Comparison of ENCODE assay signal across 15 cellular contexts in the genomic region with DNA sequence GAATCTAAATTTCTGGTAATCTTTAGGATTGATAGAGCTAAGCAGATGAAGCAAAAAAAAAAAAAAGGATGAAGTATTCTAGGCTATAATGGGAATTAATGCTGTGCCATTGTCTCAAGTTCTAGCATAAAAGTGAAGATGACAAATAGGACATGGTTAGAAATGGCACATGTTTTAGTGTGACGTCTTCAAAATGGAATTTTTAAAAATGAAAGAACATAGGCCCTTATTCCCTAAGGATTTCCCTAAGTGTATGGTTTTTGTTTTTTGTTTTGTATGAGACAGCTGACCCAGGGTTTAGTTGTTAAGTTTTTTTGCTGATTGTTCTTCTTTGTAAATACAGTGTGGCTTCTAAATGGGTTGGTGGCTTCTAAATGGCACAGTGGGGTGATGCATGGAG. TPM values are rescaled to one million over a fixed set of nuclear protein-coding genes. Genes with fewer than 3 reads are reported as not detected.
DNase-seq lines count a peak whose midpoint lies in the region; ATAC-seq and TF ChIP-seq lines count a peak whose summit lies in the region.
"Had no signal": no experiment of that assay in that cellular context is flagged by ENCODE, and none has a peak within 500 bp of the region (broad histone marks: within the 10 kb centered on the region; RNA-seq: fewer than 3 reads in every experiment).

No MANE protein-coding gene starts in this region.

- H3K27me3 Mint-ChIP-seq in activated naive CD8-positive, alpha-beta T cell: no peaks in the 10 kb centered on the region
- no peaks in the 10 kb centered on the region for H3K27me3 Mint-ChIP-seq in activated naive CD8-positive, alpha-beta T cell treated with anti-CD3 and anti-CD28 coated beads, Interleukin-2, amount 50 U/mL, for 24 hours

- H3K36me3 ChIP-seq in SJSA1: peaks cover 68% of the 10 kb centered on the region
- peaks cover 12% of the 10 kb centered on the region for H3K36me3 ChIP-seq in skeletal muscle satellite cell (ENCODE audit: insufficient read depth, low read length)
- no peaks in the 10 kb centered on the region for H3K36me3 ChIP-seq in tibial nerve

- TF ChIP-seq CTCF in tibial nerve (IDR thresholded peaks at IDR 0.05): no peak

- peak overlapping the region; percentile 2 for H3K4me3 Mint-ChIP-seq in activated naive CD8-positive, alpha-beta T cell
- no peak overlapping the region for H3K4me3 Mint-ChIP-seq in activated naive CD8-positive, alpha-beta T cell treated with anti-CD3 and anti-CD28 coated beads, Interleukin-2, amount 50 U/mL, for 24 hours

- no peaks in the 10 kb centered on the region for H3K9me3 Mint-ChIP-seq in activated naive CD8-positive, alpha-beta T cell (ENCODE audit: low read depth)
- H3K9me3 Mint-ChIP-seq in activated naive CD8-positive, alpha-beta T cell treated with anti-CD3 and anti-CD28 coated beads, Interleukin-2, amount 50 U/mL, for 24 hours: no peaks in the 10 kb centered on the region

- no peak overlapping the region for H3K4me3 ChIP-seq in SJSA1
- H3K4me3 ChIP-seq in skeletal muscle satellite cell (ENCODE audit: low read length): peak overlapping the region; percentile 58
- no peak overlapping the region for H3K4me3 ChIP-seq in tibial nerve
- H3K4me3 ChIP-seq: PC-9 had no signal

- 63 to 75% methylated on average over 1 of the region's 1 CpG for WGBS in tibial nerve, 2 donors

- H3K27ac ChIP-seq in SJSA1: peak overlapping the region; percentile 68
- H3K27ac ChIP-seq in tibial nerve: peak overlapping the region in 1 of 4 donors; percentile 75
- H3K27ac ChIP-seq: PC-9 had no signal

- no peak for ATAC-seq in activated naive CD8-positive, alpha-beta T cell treated with anti-CD3 and anti-CD28 coated beads, Interleukin-2, amount 50 U/mL, for 24 hours
- no peak for ATAC-seq in left colon
- ATAC-seq: left lobe of liver had no signal

- peaks cover 5% of the 10 kb centered on the region for H3K36me3 Mint-ChIP-seq in activated naive CD8-positive, alpha-beta T cell
- H3K36me3 Mint-ChIP-seq in activated naive CD8-positive, alpha-beta T cell treated with anti-CD3 and anti-CD28 coated beads, Interleukin-2, amount 50 U/mL, for 24 hours (ENCODE audit: low read depth): peaks cover 22% of the 10 kb centered on the region

- no peaks in the 10 kb centered on the region for H3K9me3 ChIP-seq in SJSA1 (replicated peaks)
- H3K9me3 ChIP-seq in skeletal muscle satellite cell (replicated peaks; ENCODE audit: low read length): no peaks in the 10 kb centered on the region
- no peaks in the 10 kb centered on the region for H3K9me3 ChIP-seq in tibial nerve

- TF ChIP-seq EP300 in tibial nerve (IDR thresholded peaks at IDR 0.05): no peak

- intact Hi-C loops in left colon (cut with DNase I, micrococcal nuclease): no loop called here

- H3K4me2 ChIP-seq in skeletal muscle satellite cell (ENCODE audit: low read length): peak overlapping the region; percentile 92
- H3K4me2 ChIP-seq: PC-9 had no signal

- H3K9ac ChIP-seq in skeletal muscle satellite cell (ENCODE audit: low read depth, low read length): peak overlapping the region; percentile 98

- no peaks in the 10 kb centered on the region for H3K27me3 ChIP-seq in SJSA1 (replicated peaks)
- no peaks in the 10 kb centered on the region for H3K27me3 ChIP-seq in skeletal muscle satellite cell (ENCODE audit: control insufficient read depth, insufficient read depth, low read length)
- no peaks in the 10 kb centered on the region for H3K27me3 ChIP-seq in tibial nerve

- H3K4me1 Mint-ChIP-seq in activated naive CD8-positive, alpha-beta T cell (ENCODE audit: low read depth): peaks cover 94% of the 10 kb centered on the region
- peaks cover 88% of the 10 kb centered on the region for H3K4me1 Mint-ChIP-seq in activated naive CD8-positive, alpha-beta T cell treated with anti-CD3 and anti-CD28 coated beads, Interleukin-2, amount 50 U/mL, for 24 hours

- peak overlapping the region; percentile 88 for H3K27ac Mint-ChIP-seq in activated naive CD8-positive, alpha-beta T cell
- no peak overlapping the region for H3K27ac Mint-ChIP-seq in activated naive CD8-positive, alpha-beta T cell treated with anti-CD3 and anti-CD28 coated beads, Interleukin-2, amount 50 U/mL, for 24 hours

- no peak for TF ChIP-seq POLR2A in tibial nerve (IDR thresholded peaks at IDR 0.05)

- H3K4me1 ChIP-seq in SJSA1 (replicated peaks): peaks cover 54% of the 10 kb centered on the region
- peaks cover 59% of the 10 kb centered on the region for H3K4me1 ChIP-seq in skeletal muscle satellite cell (ENCODE audit: control insufficient read depth, insufficient read depth, low read length)
- peaks cover 0 to 74% (median 12%) of the 10 kb centered on the region in 4 donors for H3K4me1 ChIP-seq in tibial nerve

- DNase-seq in activated naive CD8-positive, alpha-beta T cell treated with anti-CD3 and anti-CD28 coated beads, Interleukin-2, amount 50 U/mL, for 24 hours: no peak
- peak in 1 of 2 experiments; percentile 50 for DNase-seq in SJSA1 (ENCODE audit: low read depth in 1 of 2, low spot score in 2 of 2)
- DNase-seq in fibroblast of peridontal ligament (ENCODE audit: extremely low read depth): peak; percentile 45
- DNase-seq in left colon: no peak
- DNase-seq in tibial nerve (ENCODE audit: low spot score in 2 of 2): no peak
- no peak for DNase-seq in NOMO-1 treated with dmso at 0.1 percent for 144 hours (lab: John Stamatoyannopoulos, UW; ENCODE audit: unreplicated experiment)
- DNase-seq: activated CD4-positive, alpha-beta T cell treated with anti-CD3 and anti-CD28 coated beads, Interleukin-2, amount 50 U/mL, for 1 hour; amygdala; DMS153; NCI-H2107; PC-9; right cardiac atrium had no signal

RNA-seq across cellular contexts. Expression of a gene that starts 7.1 kb away (rescaled TPM):
- total RNA-seq in SJSA1 (2014; rRNA removed; shearing (Covaris generic)): 54.6 and 64.5 TPM in 2 replicates
- 5.6 and 12.9 TPM in 2 replicates for total RNA-seq in skeletal muscle satellite cell (2012; rRNA removed)
- total RNA-seq in left colon: 10 to 100 TPM; 22.2 to 29.8 TPM
- total RNA-seq in tibial nerve: 10 to 100 TPM; 28.0 to 34.3 (median 29.8) TPM
- total RNA-seq: PC-9 had no signal
